Comparison of ENCODE assay signal across 8 cellular contexts in genomic region chr15:70856884-70857546, GRCh38. TPM values are rescaled to one million over a fixed set of nuclear protein-coding genes. Genes with fewer than 3 reads are reported as not detected.
A peak's percentile ranks its signal among the peaks of the same experiment; 100 is the strongest.
DNase-seq lines count a peak whose midpoint lies in the region; ATAC-seq and TF ChIP-seq lines count a peak whose summit lies in the region.

No MANE protein-coding gene starts in this region.

- H3K27me3 ChIP-seq in adrenal gland: no peaks in the 10 kb centered on the region
- peaks cover 0 to 36% (median 0%) of the 10 kb centered on the region in 7 donors for H3K27me3 ChIP-seq in heart right ventricle

- peaks cover 38 to 39% of the 10 kb centered on the region in 2 donors for H3K27me3 Mint-ChIP-seq in stimulated activated naive B cell treated with anti-CD40 and anti-IgM and Interleukin-4, amounts not matched to agents 10 μg/mL and 1 μg/mL and 100 μg/mL, for 72 hours

- H3K4me3 ChIP-seq in adrenal gland (no peak overlapping the region), heart right ventricle (peak overlapping the region in 1 of 10 donors; percentile 14)

- no peaks in the 10 kb centered on the region for H3K36me3 Mint-ChIP-seq in stimulated activated naive B cell treated with anti-CD40 and anti-IgM and Interleukin-4, amounts not matched to agents 10 μg/mL and 1 μg/mL and 100 μg/mL, for 72 hours

- TF ChIP-seq CTCF in adrenal gland (IDR thresholded peaks at IDR 0.05) (no peak), heart right ventricle (IDR thresholded peaks at IDR 0.05) (no peak)

- no peak overlapping the region for H3K27ac Mint-ChIP-seq in stimulated activated naive B cell treated with anti-CD40 and anti-IgM and Interleukin-4, amounts not matched to agents 10 μg/mL and 1 μg/mL and 100 μg/mL, for 72 hours

- H3K36me3 ChIP-seq in adrenal gland (replicated peaks in 1 of 2): no peaks in the 10 kb centered on the region
- peaks cover 0 to 1% (median 0%) of the 10 kb centered on the region in 9 donors for H3K36me3 ChIP-seq in heart right ventricle

- H3K27ac ChIP-seq in adrenal gland (peak overlapping the region in 1 of 5 donors; percentile 80), heart right ventricle (peak overlapping the region in 9 of 10 donors; percentile 23 to 97 (median 73))

- H3K4me1 ChIP-seq in adrenal gland (replicated peaks in 1 of 2) (peaks cover 4 to 5% of the 10 kb centered on the region in 2 donors), heart right ventricle (peaks cover 0 to 54% (median 23%) of the 10 kb centered on the region in 9 donors)

- peaks cover 4 to 12% of the 10 kb centered on the region in 2 donors for H3K4me1 Mint-ChIP-seq in stimulated activated naive B cell treated with anti-CD40 and anti-IgM and Interleukin-4, amounts not matched to agents 10 μg/mL and 1 μg/mL and 100 μg/mL, for 72 hours

- DNase-seq in ELR (ENCODE audit: low read depth) (peak; percentile 97), adrenal gland (peak; percentile 29 to 85 (median 67)), heart right ventricle (peak; percentile 51 to 91), sciatic nerve (ENCODE audit: low spot score) (peak; percentile 84), NCI-H510A (lab: John Stamatoyannopoulos, UW) (no peak)
- DNase-seq in activated naive CD4-positive, alpha-beta T cell treated with Interleukin-2 at 50 U/mL for 16 hours: no peak
- no peak for DNase-seq in stimulated activated naive B cell treated with anti-CD40 and anti-IgM and Interleukin-4, amounts not matched to agents 10 μg/mL and 1 μg/mL and 100 μg/mL, for 72 hours

- H3K4me3 Mint-ChIP-seq in stimulated activated naive B cell treated with anti-CD40 and anti-IgM and Interleukin-4, amounts not matched to agents 10 μg/mL and 1 μg/mL and 100 μg/mL, for 72 hours: no peak overlapping the region

- 65 to 78% (median 71%) methylated on average over 5 of the region's 5 CpGs for WGBS in adrenal gland, 4 donors
- WGBS in heart right ventricle, 2 donors: 48 to 61% methylated on average over 5 of the region's 5 CpGs

- TF ChIP-seq POLR2A in adrenal gland (IDR thresholded peaks at IDR 0.05): no peak

- H3K9me3 ChIP-seq in adrenal gland (replicated peaks in 1 of 3) (no peaks in the 10 kb centered on the region), heart right ventricle (no peaks in the 10 kb centered on the region)

- no peaks in the 10 kb centered on the region for H3K9me3 Mint-ChIP-seq in stimulated activated naive B cell treated with anti-CD40 and anti-IgM and Interleukin-4, amounts not matched to agents 10 μg/mL and 1 μg/mL and 100 μg/mL, for 72 hours

- ATAC-seq in heart right ventricle (peak; percentile 51 to 89 (median 78)), sciatic nerve (peak; percentile 89), GM19467 (IDR thresholded peaks at IDR 0.05; ENCODE audit: unreplicated experiment) (no peak)
- ATAC-seq in stimulated activated naive B cell treated with anti-CD40 and anti-IgM and Interleukin-4, amounts not matched to agents 10 μg/mL and 1 μg/mL and 100 μg/mL, for 72 hours (replicated peaks): no peak

- intact Hi-C loops in adrenal gland (cut with DNase I): no loop called here
- intact Hi-C loops in heart right ventricle (cut with DNase I): no loop called here
- intact Hi-C loops in sciatic nerve (cut with DNase I): no loop called here

RNA-seq across cellular contexts. Expression of gene LARP6, which starts 3.1 kb away (rescaled TPM):
- total RNA-seq in adrenal gland (10 to 100 TPM in 3 of 8 donors, 1 to 10 TPM in 5; 6.2 to 36.5 (median 9.6) TPM), heart right ventricle (10 to 100 TPM; 23.3 to 86.2 (median 40.0) TPM), sciatic nerve (40.7 TPM)
- polyA plus RNA-seq in adrenal gland (10 to 100 TPM in 2 of 3 donors, 1 to 10 TPM in 1; 8.1 to 25.0 (median 12.3) TPM), heart right ventricle (10 to 100 TPM; 22.8 to 34.8 TPM)

RNA-seq across cellular contexts. Expression of gene THAP10, which starts 35.2 kb away (rescaled TPM):
- total RNA-seq in adrenal gland (1 to 10 TPM; 1.2 to 5.6 (median 3.8) TPM), heart right ventricle (1 to 10 TPM; 3.0 to 7.0 (median 5.0) TPM), sciatic nerve (3.4 TPM)
- polyA plus RNA-seq in adrenal gland (1 to 10 TPM in 2 of 3 donors, under 1 TPM in 1; 0.97 to 4.0 (median 1.1) TPM), heart right ventricle (1 to 10 TPM; 1.2 to 4.2 TPM)

RNA-seq across cellular contexts. Expression of gene LRRC49, which starts 35.6 kb away (rescaled TPM):
- total RNA-seq in adrenal gland (10 to 100 TPM in 3 of 8 donors, 1 to 10 TPM in 5; 4.4 to 14.9 (median 8.1) TPM), heart right ventricle (100 to 1,000 TPM in 4 of 10 donors, 10 to 100 TPM in 6; 28.4 to 149 (median 78.9) TPM), sciatic nerve (11.5 TPM)
- polyA plus RNA-seq in adrenal gland (10 to 100 TPM in 1 of 3 donors, 1 to 10 TPM in 2; 8.1 to 12.5 (median 8.7) TPM), heart right ventricle (10 to 100 TPM in 1 of 2 donors, 1 to 10 TPM in 1; 9.7 to 59.1 TPM)

Comparison
In these comparisons a context has a peak if more than half of its experiments do, and no peak if none do; other contexts are left out.
1. DNase-seq: peak in ELR (single experiment), adrenal gland (7 of 7), heart right ventricle (2 of 2) and sciatic nerve (single experiment); none in NCI-H510A (single experiment), activated naive CD4-positive, alpha-beta T cell treated with Interleukin-2 at 50 U/mL for 16 hours (single experiment) and stimulated activated naive B cell treated with anti-CD40 and anti-IgM and Interleukin-4, amounts not matched to agents 10 μg/mL and 1 μg/mL and 100 μg/mL, for 72 hours (single experiment).
2. ATAC-seq: peak in heart right ventricle (8 of 8) and sciatic nerve (single experiment); none in GM19467 (single experiment) and stimulated activated naive B cell treated with anti-CD40 and anti-IgM and Interleukin-4, amounts not matched to agents 10 μg/mL and 1 μg/mL and 100 μg/mL, for 72 hours (0 of 2).